In the genomic region with DNA sequence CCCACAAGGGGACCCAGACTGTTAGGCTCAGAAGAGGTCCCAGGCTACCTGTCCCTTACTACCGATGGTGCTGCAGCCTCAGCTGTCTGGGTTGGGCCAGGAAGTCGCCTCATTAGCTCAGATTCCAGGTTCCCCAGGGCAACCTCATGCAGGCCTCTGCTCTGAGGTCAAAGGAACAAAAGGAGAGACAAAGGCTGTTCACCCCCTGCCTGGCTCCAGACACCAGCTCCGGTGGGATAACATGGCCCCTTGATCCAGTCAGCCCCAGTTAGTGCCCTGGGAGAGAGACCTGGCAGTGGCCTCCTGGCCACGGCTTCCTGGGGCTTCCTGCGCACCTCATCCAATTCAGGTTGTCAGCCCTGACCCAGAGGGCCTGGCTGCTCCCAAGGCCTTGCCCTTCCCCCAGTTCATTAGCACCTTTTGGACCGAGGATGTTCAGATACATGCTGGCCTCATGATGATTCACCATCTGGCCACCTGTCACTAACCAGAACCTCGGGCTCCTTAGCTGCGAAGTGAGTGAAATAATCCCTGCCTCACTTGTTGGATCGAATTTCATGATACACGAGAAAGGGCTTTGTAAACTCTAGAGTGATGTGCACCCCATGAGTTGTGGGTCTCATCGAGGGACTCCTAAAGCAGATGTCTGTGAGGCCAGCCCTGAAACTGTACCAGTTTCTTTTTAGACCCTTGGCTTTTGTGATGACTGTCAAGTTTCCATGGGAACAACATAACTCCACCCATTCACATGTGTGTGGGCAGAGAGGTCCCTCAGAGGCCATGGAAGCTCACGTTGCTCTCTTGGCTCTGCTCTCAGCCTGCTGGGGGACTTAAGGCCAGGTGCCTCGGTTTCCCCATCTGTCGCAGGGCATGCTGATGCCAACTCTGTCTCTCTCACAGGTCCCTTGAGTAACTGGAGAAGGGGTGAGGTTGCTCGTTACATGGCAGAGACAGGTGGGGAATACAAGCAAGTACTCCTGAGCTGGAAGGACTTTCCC, we compare ENCODE assay signal across 1 cellular context.
TF ChIP-seq lines count a peak whose summit lies in the region.

No MANE protein-coding gene starts in this region.

TF ChIP-seq in IMR-90, 13 proteins besides CTCF, POLR2A, EP300 and RAD21 (continued from another document):
- TF ChIP-seq CHD1 (IDR thresholded peaks at IDR 0.05; ENCODE audit: low read depth, low read length): no peak
